1 cellular context compared by ENCODE assay signal in genomic region chr17:29248845-29249244, GRCh38.
TF ChIP-seq lines count a peak whose summit lies in the region.

No MANE protein-coding gene starts in this region.

TF ChIP-seq in IMR-90, 13 proteins besides CTCF, POLR2A, EP300 and RAD21:
- TF ChIP-seq RFX5 (IDR thresholded peaks at IDR 0.05; ENCODE audit: low read depth, low read length): no peak
- TF ChIP-seq USF2 (IDR thresholded peaks at IDR 0.05; ENCODE audit: low read depth, low read length): no peak
- no peak for TF ChIP-seq FOS (IDR thresholded peaks at IDR 0.05; ENCODE audit: low read depth, low read length)
- no peak for TF ChIP-seq MAZ (IDR thresholded peaks at IDR 0.05; ENCODE audit: borderline replicate concordance, low read depth, low read length)
- TF ChIP-seq MAFK (IDR thresholded peaks at IDR 0.05; ENCODE audit: low read depth, low read length): no peak
- TF ChIP-seq NFE2L2 (IDR thresholded peaks at IDR 0.05; ENCODE audit: low read depth, low read length): no peak
